In genomic region chr2:10720983-10721343, GRCh38 we compare ENCODE assay signal across 8 cellular contexts. TPM values are rescaled to one million over a fixed set of nuclear protein-coding genes. Genes with fewer than 3 reads are reported as not detected.
DNase-seq lines count a peak whose midpoint lies in the region; ATAC-seq, FAIRE-seq and TF ChIP-seq lines count a peak whose summit lies in the region.

No MANE protein-coding gene starts in this region.

- H3K36me3 Mint-ChIP-seq in IgD-negative memory B cell: peaks cover 2% of the 10 kb centered on the region

- H3K4me1 ChIP-seq in parathyroid adenoma: peaks cover 5% of the 10 kb centered on the region

- no peak overlapping the region for H3K27ac ChIP-seq in parathyroid adenoma

- DNase-seq in bronchial epithelial cell (ENCODE audit: low read depth) (no peak), AG20443 (ENCODE audit: low spot score) (no peak), D721Med (ENCODE audit: insufficient read length, low spot score) (no peak)
- DNase-seq in activated CD4-positive, alpha-beta T cell treated with anti-CD3 and anti-CD28 coated beads, Interleukin-2, amount 50 U/mL, for 1 hour: no peak

- peak overlapping the region; percentile 65 to 86 (median 82) for H3K4me3 Mint-ChIP-seq in IgD-negative memory B cell

- peaks cover 3 to 14% (median 10%) of the 10 kb centered on the region in 3 donors for H3K4me1 Mint-ChIP-seq in IgD-negative memory B cell

- H3K27ac Mint-ChIP-seq in IgD-negative memory B cell: peak overlapping the region in 1 of 3 donors; percentile 75

- H3K27me3 Mint-ChIP-seq in IgD-negative memory B cell: peaks cover 41% of the 10 kb centered on the region

- no peaks in the 10 kb centered on the region for H3K9me3 ChIP-seq in parathyroid adenoma (ENCODE audit: control insufficient read depth, low read length)

- H3K27me3 ChIP-seq in bronchial epithelial cell (ENCODE audit: control insufficient read depth, insufficient read depth, low read length) (peaks cover 30% of the 10 kb centered on the region), parathyroid adenoma (ENCODE audit: control insufficient read depth, insufficient read depth, low read length) (no peaks in the 10 kb centered on the region)

- H3K4me3 ChIP-seq in bronchial epithelial cell (ENCODE audit: low read depth, low read length) (peak overlapping the region; percentile 11), parathyroid adenoma (ENCODE audit: low read depth, low read length) (peak overlapping the region; percentile 53)

- peak overlapping the region; percentile 50 for H2AFZ ChIP-seq in parathyroid adenoma

- FAIRE-seq in bronchial epithelial cell (lab: Jason Lieb, UNC): no peak
- FAIRE-seq in D721Med (lab: Jason Lieb, UNC): no peak

- H3K79me2 ChIP-seq in parathyroid adenoma: no peaks in the 10 kb centered on the region

- H3K4me2 ChIP-seq in parathyroid adenoma (ENCODE audit: low read length): peak overlapping the region; percentile 88

- no peaks in the 10 kb centered on the region for H3K36me3 ChIP-seq in bronchial epithelial cell (ENCODE audit: control insufficient read depth, insufficient read depth, low read length)
- no peaks in the 10 kb centered on the region for H3K36me3 ChIP-seq in parathyroid adenoma (ENCODE audit: control insufficient read depth, insufficient read depth, low read length)

- TF ChIP-seq CTCF in bronchial epithelial cell (IDR thresholded peaks at IDR 0.05; ENCODE audit: insufficient read depth, low read length, severe bottlenecking) (no peak), parathyroid adenoma (IDR thresholded peaks at IDR 0.05) (no peak), D721Med (IDR thresholded peaks at IDR 0.05; ENCODE audit: insufficient read depth, missing control alignments) (no peak)

- peak; percentile 23 for ATAC-seq in GM18511 (IDR thresholded peaks at IDR 0.05; ENCODE audit: unreplicated experiment)
- no peak for ATAC-seq in GM18520 (IDR thresholded peaks at IDR 0.05; ENCODE audit: unreplicated experiment)

- no peak overlapping the region for H3K9ac ChIP-seq in parathyroid adenoma

- no peaks in the 10 kb centered on the region for H3K9me3 Mint-ChIP-seq in IgD-negative memory B cell

RNA-seq across cellular contexts. Expression of gene ATP6V1C2, which starts 0.5 kb away (rescaled TPM):
- polyA plus RNA-seq in IgD-negative memory B cell: 0.30 TPM
- total RNA-seq in bronchial epithelial cell: 0.26 and 0.90 TPM in 2 replicates

RNA-seq across cellular contexts. Expression of gene NOL10, which starts 31.2 kb away (rescaled TPM):
- polyA plus RNA-seq in IgD-negative memory B cell: 18.8 TPM
- 28.3 and 49.8 TPM in 2 replicates for total RNA-seq in bronchial epithelial cell
